ENCODE assay signal across 1 cellular context in the genomic region with DNA sequence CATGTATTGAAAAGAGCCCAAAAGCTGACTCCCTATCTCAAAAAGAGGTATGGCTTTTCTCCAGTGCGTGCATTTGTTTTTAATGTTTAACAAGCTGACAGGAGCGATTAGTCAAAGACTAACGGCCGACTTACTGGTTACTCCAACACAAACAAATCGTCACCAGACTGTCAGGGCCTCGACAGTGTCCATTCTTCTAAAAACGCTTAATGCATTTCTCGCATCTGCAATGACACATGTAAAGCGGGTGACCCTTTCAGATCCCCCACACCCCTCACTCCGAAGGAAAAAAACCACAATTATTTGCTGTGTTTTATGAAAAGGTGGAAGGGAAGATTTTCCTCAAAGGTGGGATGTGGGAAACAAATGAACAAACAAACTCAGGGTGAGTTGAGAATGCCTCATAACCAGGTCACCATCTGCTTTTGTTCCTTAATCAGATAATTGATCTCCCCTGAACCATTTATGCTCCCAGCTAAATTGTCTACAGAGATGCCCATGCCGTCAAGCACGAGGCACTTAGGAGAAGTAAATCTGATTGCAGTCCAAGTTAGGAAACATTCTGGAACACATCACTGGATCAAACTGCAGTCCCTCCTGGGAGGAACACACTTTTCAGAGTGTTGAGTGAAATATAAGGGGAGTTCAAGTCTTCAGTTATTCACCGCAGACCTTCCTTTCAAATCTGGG.
TF ChIP-seq lines count a peak whose summit lies in the region.

No MANE protein-coding gene starts in this region.

TF ChIP-seq in IMR-90, 13 proteins besides CTCF, POLR2A, EP300 and RAD21:
- TF ChIP-seq MXI1 (IDR thresholded peaks at IDR 0.05; ENCODE audit: borderline replicate concordance, low read depth, low read length), result no peak
